Comparison of ENCODE assay signal across 21 cellular contexts in genomic region chrX:118901991-118902390, GRCh38.
DNase-seq lines count a peak whose midpoint lies in the region; TF ChIP-seq lines count a peak whose summit lies in the region.
"Had no signal": no experiment of that assay in that cellular context is flagged by ENCODE, and none has a peak within 500 bp of the region (broad histone marks: within the 10 kb centered on the region; RNA-seq: fewer than 3 reads in every experiment).

No MANE protein-coding gene starts in this region.

- no peak overlapping the region for H3K4me2 ChIP-seq in osteoblast (ENCODE audit: insufficient read depth, low read length)
- H3K4me2 ChIP-seq: A549 had no signal

- DNase-seq in NCI-H510A treated with DMSO at 0.1 percent for 48 hours (lab: John Stamatoyannopoulos, UW) = peak; percentile 62
- no peak for DNase-seq in NCI-H510A (lab: John Stamatoyannopoulos, UW)
- peak; percentile 85 for DNase-seq in G401 (ENCODE audit: low spot score)
- peak; percentile 1 for DNase-seq in NCI-H524 treated with DMSO at 0.1 percent for 48 hours (lab: John Stamatoyannopoulos, UW)
- DNase-seq in cerebellum (ENCODE audit: low spot score) = peak; percentile 44
- DNase-seq in kidney tubule cell (ENCODE audit: low spot score) = no peak
- no peak for DNase-seq in osteoblast (ENCODE audit: insufficient read length, low spot score, missing footprints)
- DNase-seq: AML-193; Caco-2; CD4-positive, alpha-beta T cell; DMS79 treated with DMSO at 0.1 percent for 48 hours; NCI-H1092; NCI-H226; NCI-H82; Right ventricle myocardium superior; RPMI8226; T-helper 2 cell had no signal

- no peak overlapping the region for H3K27ac ChIP-seq in osteoblast (ENCODE audit: low read depth, low read length)
- H3K27ac ChIP-seq: A549; BLaER1 treated with 17β-estradiol and CSF1 and Interleukin-3, amounts not matched to agents 10 nM and 100 nM; HL-60; SJSA1 had no signal

- no peak overlapping the region for H3K4me3 ChIP-seq in osteoblast (ENCODE audit: insufficient read depth, low read length)
- H3K4me3 ChIP-seq: A549; BLaER1 treated with 17β-estradiol and CSF1 and Interleukin-3, amounts not matched to agents 10 nM and 100 nM; SJSA1 had no signal

- H3K9me3 ChIP-seq in osteoblast (ENCODE audit: low read depth, low read length) = no peaks in the 10 kb centered on the region
- H3K9me3 ChIP-seq: A549; BLaER1 treated with 17β-estradiol and CSF1 and Interleukin-3, amounts not matched to agents 10 nM and 100 nM; Caco-2; SJSA1 had no signal

- H2AFZ ChIP-seq in osteoblast (ENCODE audit: low read length) = no peak overlapping the region

- in situ Hi-C loops in G401 (cut with HindIII; ENCODE audit: low sequenced_read_pairs) = no loop called here

- TF ChIP-seq CTCF in osteoblast (IDR thresholded peaks at IDR 0.05; ENCODE audit: extremely low read depth, low read depth, low read length) = no peak

- no peaks in the 10 kb centered on the region for H3K27me3 ChIP-seq in osteoblast (ENCODE audit: insufficient read depth, low read length)
- H3K27me3 ChIP-seq: BLaER1 treated with 17β-estradiol and CSF1 and Interleukin-3, amounts not matched to agents 10 nM and 100 nM; SJSA1 had no signal

- H3K36me3 ChIP-seq in osteoblast (ENCODE audit: insufficient read depth, low read length) = no peaks in the 10 kb centered on the region
- H3K36me3 ChIP-seq: BLaER1 treated with 17β-estradiol and CSF1 and Interleukin-3, amounts not matched to agents 10 nM and 100 nM; SJSA1 had no signal

- no peaks in the 10 kb centered on the region for H3K79me2 ChIP-seq in osteoblast (ENCODE audit: insufficient read depth, low read length)

- no peaks in the 10 kb centered on the region for H4K20me1 ChIP-seq in osteoblast (ENCODE audit: insufficient read depth, low read length)
- H4K20me1 ChIP-seq: BLaER1 treated with 17β-estradiol and CSF1 and Interleukin-3, amounts not matched to agents 10 nM and 100 nM had no signal

- no peaks in the 10 kb centered on the region for H3K4me1 ChIP-seq in osteoblast (ENCODE audit: insufficient read depth, low read length)
- H3K4me1 ChIP-seq: A549, Caco-2, SJSA1 had no signal

Comparison
In these comparisons a context has a peak if more than half of its experiments do, and no peak if none do; other contexts are left out.
1. DNase-seq: peak in NCI-H510A treated with DMSO at 0.1 percent for 48 hours (single experiment), G401 (single experiment), NCI-H524 treated with DMSO at 0.1 percent for 48 hours (single experiment) and cerebellum (single experiment); none in NCI-H510A (single experiment), kidney tubule cell (single experiment) and osteoblast (single experiment).